Comparison of ENCODE assay signal across 20 cellular contexts in the genomic region with DNA sequence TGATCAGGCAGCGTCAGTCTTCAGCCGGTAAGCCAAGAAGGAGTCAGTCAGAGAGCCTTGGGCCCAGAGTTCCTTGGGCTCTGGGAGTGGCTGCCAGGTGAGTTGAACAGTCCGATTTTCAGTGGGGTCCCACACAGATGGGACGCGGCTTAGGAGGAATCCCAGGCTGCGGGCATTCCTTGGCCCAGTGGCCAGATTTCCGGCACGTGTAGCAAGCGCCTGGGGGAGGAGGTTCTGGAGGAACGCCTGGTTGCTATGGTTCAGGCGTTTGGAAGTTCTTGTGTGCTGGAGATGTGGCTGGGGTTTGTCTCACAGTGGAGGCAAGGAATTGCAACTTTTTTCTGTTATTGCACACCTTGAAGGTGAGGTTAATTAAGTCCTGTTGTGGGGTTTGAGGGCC. TPM values are rescaled to one million over a fixed set of nuclear protein-coding genes. Genes with fewer than 3 reads are reported as not detected.
"Had no signal": no experiment of that assay in that cellular context is flagged by ENCODE, and none has a peak within 500 bp of the region (broad histone marks: within the 10 kb centered on the region; RNA-seq: fewer than 3 reads in every experiment).

No MANE protein-coding gene starts in this region.

RNA-seq across cellular contexts. Expression of a gene that starts 26.7 kb away (rescaled TPM):
- total RNA-seq: activated naive CD4-positive, alpha-beta T cell treated with anti-CD3 and anti-CD28 coated beads for 36 hours; activated naive CD4-positive, alpha-beta T cell treated with anti-CD3 and anti-CD28 coated beads, Interleukin-2, amount 50 U/mL, for 72 hours; activated naive CD8-positive, alpha-beta T cell treated with anti-CD3 and anti-CD28 coated beads for 36 hours; activated naive CD8-positive, alpha-beta T cell treated with anti-CD3 and anti-CD28 coated beads, Interleukin-2, amount 10 ng/mL, durations not matched to agents 7 days and 5 days; activated T-cell treated with anti-CD3 and anti-CD28 coated beads, Interleukin-2, amount 50 U/mL, for 4 hours; activated T-cell treated with anti-CD3 and anti-CD28 coated beads, Interleukin-2, amount 50 U/mL, for 72 hours; activated T-helper 1 cell treated with anti-CD3 and anti-CD28 coated beads, Interleukin-12 subunit alpha, Interleukin-12 subunit beta, Interleukin-2, Interleukin-4 antibody, amounts not matched to agents 30 ng/mL and 10 ng/mL and 1 ng/mL, durations not matched to agents 14 hours and 24 hours and 36 hours; activated T-helper 17 cell treated with anti-CD3 and anti-CD28 coated beads, Interleukin-2, amount 50 U/mL, for 72 hours; activated T-helper 2 cell treated with anti-CD3 and anti-CD28 coated beads, Interferon-gamma antibody, Interleukin-2, Interleukin-4, amounts not matched to agents 10 μg/mL and 5 μg/mL and 100 μg/mL, durations not matched to agents 14 hours and 24 hours and 36 hours; ascending aorta; astrocyte; cardiac muscle cell; chondrocyte had no signal
- polyA plus RNA-seq: cardiac muscle cell had no signal

RNA-seq across cellular contexts. Expression of a gene that starts 57.4 kb away (rescaled TPM):
- total RNA-seq: activated naive CD4-positive, alpha-beta T cell treated with anti-CD3 and anti-CD28 coated beads for 36 hours; activated naive CD8-positive, alpha-beta T cell treated with anti-CD3 and anti-CD28 coated beads for 36 hours; activated naive CD8-positive, alpha-beta T cell treated with anti-CD3 and anti-CD28 coated beads, Interleukin-2, amount 10 ng/mL, durations not matched to agents 7 days and 5 days; activated T-cell treated with anti-CD3 and anti-CD28 coated beads, Interleukin-2, amount 50 U/mL, for 4 hours; activated T-cell treated with anti-CD3 and anti-CD28 coated beads, Interleukin-2, amount 50 U/mL, for 72 hours; activated T-helper 1 cell treated with anti-CD3 and anti-CD28 coated beads, Interleukin-12 subunit alpha, Interleukin-12 subunit beta, Interleukin-2, Interleukin-4 antibody, amounts not matched to agents 30 ng/mL and 10 ng/mL and 1 ng/mL, durations not matched to agents 14 hours and 24 hours and 36 hours; activated T-helper 2 cell treated with anti-CD3 and anti-CD28 coated beads, Interferon-gamma antibody, Interleukin-2, Interleukin-4, amounts not matched to agents 10 μg/mL and 5 μg/mL and 100 μg/mL, durations not matched to agents 14 hours and 24 hours and 36 hours; adrenal gland; aorta; ascending aorta; body of pancreas; breast epithelium; bronchial epithelial cell; cardiac muscle cell; cardiac septum; cerebellum; chondrocyte had no signal
- polyA plus RNA-seq: adrenal gland, aorta, cardiac muscle cell had no signal
